ENCODE assay signal across 39 cellular contexts in the genomic region with DNA sequence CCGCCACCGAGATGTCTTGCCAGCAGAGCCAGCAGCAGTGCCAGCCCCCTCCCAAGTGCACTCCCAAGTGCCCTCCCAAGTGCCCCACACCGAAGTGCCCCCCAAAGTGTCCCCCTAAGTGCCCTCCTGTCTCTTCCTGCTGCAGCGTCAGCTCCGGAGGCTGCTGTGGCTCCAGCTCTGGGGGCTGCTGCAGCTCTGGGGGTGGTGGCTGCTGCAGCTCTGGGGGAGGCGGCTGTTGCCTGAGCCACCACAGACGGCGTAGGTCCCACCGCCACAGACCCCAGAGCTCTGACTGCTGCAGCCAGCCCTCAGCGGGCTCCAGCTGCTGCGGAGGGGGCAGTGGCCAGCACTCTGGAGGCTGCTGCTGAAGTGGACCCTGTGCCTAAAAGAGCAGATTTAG. TPM values are rescaled to one million over a fixed set of nuclear protein-coding genes. Genes with fewer than 3 reads are reported as not detected.
"Had no signal": no experiment of that assay in that cellular context is flagged by ENCODE, and none has a peak within 500 bp of the region (broad histone marks: within the 10 kb centered on the region; RNA-seq: fewer than 3 reads in every experiment).

No MANE protein-coding gene starts in this region.

- H3K36me3 ChIP-seq: MG63 had no signal

- H3K27me3 ChIP-seq: MG63 had no signal

- H3K9me3 ChIP-seq: MG63 had no signal

- DNase-seq: Karpas-422, Kasumi-1, MG63, MM.1S, MV-4-11, NCI-H1048, NCI-H1092, NCI-H1092 treated with DMSO at 0.1 percent for 48 hours, NCI-H1105, NCI-H1105 treated with DMSO at 0.1 percent for 48 hours, NCI-H1417, NCI-H1417 treated with DMSO at 0.1 percent for 48 hours, NCI-H1436, NCI-H1436 treated with DMSO at 0.1 percent for 48 hours, NCI-H146, NCI-H1694, NCI-H1694 treated with DMSO at 0.1 percent for 48 hours, NCI-H187, NCI-H187 treated with DMSO at 0.1 percent for 48 hours, NCI-H1930, NCI-H2029, NCI-H2029 treated with DMSO at 0.1 percent for 48 hours, NCI-H2081, NCI-H2081 treated with DMSO at 0.1 percent for 48 hours, NCI-H2107, NCI-H2171, NCI-H2171 treated with DMSO at 0.1 percent for 48 hours, NCI-H2227 treated with DMSO at 0.1 percent for 48 hours, NCI-H226, NCI-H345, NCI-H446, NCI-H446 treated with DMSO at 0.1 percent for 48 hours, NCI-H510A, NCI-H510A treated with DMSO at 0.1 percent for 48 hours, NCI-H524 had no signal

- H3K4me3 ChIP-seq: MG63 had no signal

RNA-seq across cellular contexts. Expression of a gene that starts 1.4 kb away (rescaled TPM):
- total RNA-seq: LHCN-M2, M059J, MCF 10A, NCI-H460 had no signal

RNA-seq across cellular contexts. Expression of a gene that starts 9.7 kb away (rescaled TPM):
- total RNA-seq: LHCN-M2, M059J, NCI-H460 had no signal

RNA-seq across cellular contexts. Expression of a gene that starts 18.5 kb away (rescaled TPM):
- total RNA-seq: LHCN-M2, M059J, NCI-H460 had no signal

RNA-seq across cellular contexts. Expression of a gene that starts 20.2 kb away (rescaled TPM):
- total RNA-seq: LHCN-M2, M059J, MCF 10A, NCI-H460 had no signal

RNA-seq across cellular contexts. Expression of a gene that starts 30.1 kb away (rescaled TPM):
- total RNA-seq: LHCN-M2, M059J, NCI-H460 had no signal
